ENCODE assay signal across 1 cellular context in genomic region chrX:154398668-154399526, GRCh38.
A peak's percentile ranks its signal among the peaks of the same experiment; 100 is the strongest.
TF ChIP-seq lines count a peak whose summit lies in the region.

No MANE protein-coding gene starts in this region.

TF ChIP-seq in GM12878, 131 proteins besides CTCF, POLR2A, EP300 and RAD21 (continued from another document):
- no peak for TF ChIP-seq PBX3 (IDR thresholded peaks at IDR 0.05; ENCODE audit: insufficient replicate concordance, low read depth, low read length)
- peak; percentile 50 for TF ChIP-seq USF1 (IDR thresholded peaks at IDR 0.05; ENCODE audit: borderline replicate concordance, extremely low read length, insufficient read depth, low read depth, low read length)
- TF ChIP-seq NRF1 (conservative IDR thresholded peaks at IDR 0.05; ENCODE audit: low read depth, low read length): no peak
- peak; percentile 81 for TF ChIP-seq HDAC6 (IDR thresholded peaks at IDR 0.05; ENCODE audit: unreplicated experiment)
- no peak for TF ChIP-seq IRF3 (IDR thresholded peaks at IDR 0.05)
- TF ChIP-seq YBX1 (IDR thresholded peaks at IDR 0.05): no peak
- no peak for TF ChIP-seq MEF2A (IDR thresholded peaks at IDR 0.05; ENCODE audit: insufficient read depth, low read depth, low read length)
- no peak for TF ChIP-seq ZNF24 (IDR thresholded peaks at IDR 0.05)
- no peak; the same call in 1 of the 2 replicates for TF ChIP-seq ZNF687 (IDR thresholded peaks at IDR 0.05)
- TF ChIP-seq ASH2L (IDR thresholded peaks at IDR 0.05; ENCODE audit: borderline replicate concordance, low read depth): no peak
- no peak for TF ChIP-seq EGR1 (IDR thresholded peaks at IDR 0.05; ENCODE audit: borderline replicate concordance in 1 of 2, low read depth in 2 of 2, low read length in 2 of 2)
- peak; percentile 7; the same call in 1 of the 2 replicates for TF ChIP-seq YY1 (IDR thresholded peaks at IDR 0.05; ENCODE audit: low read depth, low read length)
- no peak for TF ChIP-seq HSF1 (IDR thresholded peaks at IDR 0.05; ENCODE audit: low read depth, low read length)
- peak; percentile 37 for TF ChIP-seq USF2 (IDR thresholded peaks at IDR 0.05; ENCODE audit: borderline replicate concordance, low read depth, low read length)
- no peak for TF ChIP-seq HDAC2 (IDR thresholded peaks at IDR 0.05)
- TF ChIP-seq POLR2AphosphoS2 (IDR thresholded peaks at IDR 0.05; ENCODE audit: low read depth, low read length): no peak
- TF ChIP-seq ZSCAN29 (IDR thresholded peaks at IDR 0.05): no peak
- TF ChIP-seq CHD2 (IDR thresholded peaks at IDR 0.05; ENCODE audit: borderline replicate concordance, low read depth, low read length): no peak
- TF ChIP-seq CEBPZ (IDR thresholded peaks at IDR 0.05; ENCODE audit: low read depth, low read length): no peak
- no peak for TF ChIP-seq ZNF207 (IDR thresholded peaks at IDR 0.05; ENCODE audit: borderline replicate concordance)
- TF ChIP-seq TCF12 (IDR thresholded peaks at IDR 0.05; ENCODE audit: low read depth, low read length): no peak
- TF ChIP-seq BACH1 (IDR thresholded peaks at IDR 0.05; ENCODE audit: borderline replicate concordance): no peak
- TF ChIP-seq RBBP5 (conservative IDR thresholded peaks at IDR 0.05): no peak
- TF ChIP-seq BCL3 (IDR thresholded peaks at IDR 0.05; ENCODE audit: borderline replicate concordance, insufficient read depth, low read depth, low read length, poor library complexity, severe bottlenecking): no peak
- no peak for TF ChIP-seq CHD1 (IDR thresholded peaks at IDR 0.05; ENCODE audit: low read depth, low read length)
- no peak for TF ChIP-seq FOXK2 (IDR thresholded peaks at IDR 0.05)
- no peak for TF ChIP-seq CEBPB (IDR thresholded peaks at IDR 0.05; ENCODE audit: borderline replicate concordance in 1 of 2, low read depth in 2 of 2, low read length in 2 of 2)
- TF ChIP-seq RUNX3 (IDR thresholded peaks at IDR 0.05; ENCODE audit: low read length): no peak
- no peak for TF ChIP-seq ESRRA (IDR thresholded peaks at IDR 0.05; ENCODE audit: low read length)
